18 cellular contexts compared by ENCODE assay signal in the genomic region with DNA sequence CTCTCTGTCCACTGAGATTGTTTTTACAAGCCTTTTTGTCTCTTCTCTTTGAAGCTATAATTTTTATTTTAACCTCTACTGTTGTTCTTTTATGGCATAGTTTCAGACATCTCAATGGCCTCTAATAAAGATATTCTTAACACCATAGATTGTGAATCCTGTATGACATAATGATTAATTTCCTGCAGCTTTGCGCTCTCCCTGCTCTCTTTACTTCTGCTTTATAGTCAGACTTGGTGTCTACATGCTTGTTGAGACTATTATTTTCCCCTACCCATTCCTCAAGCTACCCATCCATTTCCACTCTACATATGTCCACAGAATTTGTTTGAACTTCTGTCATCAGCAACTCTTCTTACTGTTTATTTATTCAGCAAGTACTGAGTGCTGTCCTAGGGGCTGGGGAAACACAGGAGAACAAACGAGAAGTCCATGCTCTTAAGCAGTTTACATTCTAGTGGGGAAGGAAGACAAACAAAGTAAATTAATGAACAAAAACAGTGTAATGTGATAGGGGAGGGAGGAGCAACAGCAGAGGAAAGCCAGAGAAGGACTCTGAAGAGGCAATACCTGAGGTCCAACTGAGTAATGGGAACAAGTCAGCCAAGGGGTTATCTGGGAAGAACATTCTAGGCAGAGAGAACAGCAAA.
A peak's percentile ranks its signal among the peaks of the same experiment; 100 is the strongest.
DNase-seq lines count a peak whose midpoint lies in the region; ATAC-seq, FAIRE-seq and TF ChIP-seq lines count a peak whose summit lies in the region.
"Had no signal": no experiment of that assay in that cellular context is flagged by ENCODE, and none has a peak within 500 bp of the region (broad histone marks: within the 10 kb centered on the region; RNA-seq: fewer than 3 reads in every experiment).

No MANE protein-coding gene starts in this region.

- intact Hi-C loops in endothelial cell of umbilical vein (cut with micrococcal nuclease) (loop anchor here (5.0 kb wide), 1 partner anchor 154 kb away; no protein-coding TSS in a partner anchor), tibial artery (cut with DNase I; ENCODE audit: low total_unique reads) (no loop called here)

- H3K4me3 ChIP-seq in endothelial cell of umbilical vein (replicated peaks in 1 of 3; ENCODE audit: insufficient read depth in 1 of 3, low read depth in 1 of 3, low read length in 3 of 3) (no peak overlapping the region), tibial artery (no peak overlapping the region)
- H3K4me3 ChIP-seq: A549, heart left ventricle, lung, tibial nerve had no signal

- BruUV-seq in endothelial cell of umbilical vein (replicated peaks; lab: Mats Ljungman, UMichigan): no TSS peak

- H3K4me1 ChIP-seq in endothelial cell of umbilical vein (ENCODE audit: control insufficient read depth, extremely low read depth, insufficient read depth, low read length) (peaks cover 12% of the 10 kb centered on the region), tibial artery (peaks cover 0 to 37% (median 18%) of the 10 kb centered on the region in 4 donors)
- H3K4me1 ChIP-seq: A549 had no signal

- no peak overlapping the region for H3K9ac ChIP-seq in endothelial cell of umbilical vein (replicated peaks; ENCODE audit: extremely low read depth, insufficient read depth, low read length)

- peaks cover 4% of the 10 kb centered on the region for H3K9me1 ChIP-seq in endothelial cell of umbilical vein (replicated peaks; ENCODE audit: control insufficient read depth, extremely low read depth, insufficient read depth, low read length)

- H3K9me3 ChIP-seq in endothelial cell of umbilical vein (replicated peaks; ENCODE audit: control insufficient read depth, insufficient read depth, low read length) (no peaks in the 10 kb centered on the region), tibial artery (no peaks in the 10 kb centered on the region)
- H3K9me3 ChIP-seq: A549, heart left ventricle, tibial nerve had no signal

- no peak for ATAC-seq in stimulated activated memory B cell treated with anti-CD40 and anti-IgM and Interleukin-4, amounts not matched to agents 10 μg/mL and 1 μg/mL and 100 μg/mL, for 72 hours
- no peak for ATAC-seq in GM21825 (IDR thresholded peaks at IDR 0.05; ENCODE audit: unreplicated experiment)
- ATAC-seq: A549, heart left ventricle had no signal

- peak; percentile 2 for DNase-seq in NCI-H187 treated with DMSO at 0.1 percent for 48 hours (lab: John Stamatoyannopoulos, UW)
- no peak for DNase-seq in NCI-H187 (lab: John Stamatoyannopoulos, UW)
- DNase-seq in NCI-H526 treated with DMSO at 0.1 percent for 48 hours (lab: John Stamatoyannopoulos, UW): peak; percentile 56
- peak; percentile 19 for DNase-seq in endothelial cell of umbilical vein (ENCODE audit: low read depth, low spot score)
- no peak for DNase-seq in activated effector memory CD4-positive, alpha-beta T cell treated with Interleukin-2 at 50 U/mL for 16 hours
- no peak for DNase-seq in tibial artery
- DNase-seq: activated CD4-positive, alpha-beta T cell treated with anti-CD3 and anti-CD28 coated beads, Interleukin-2, amount 10 ng/mL, durations not matched to agents 24 days and 14 days; endodermal cell; heart left ventricle; nucleus accumbens; OCI-M1; stimulated activated CD4-positive, alpha-beta T cell treated with anti-CD3 and anti-CD28 coated beads, Interleukin-12 subunit alpha, Interleukin-12 subunit beta, amount 100 ng/mL, for 4 hours had no signal

- no peak overlapping the region for H3K4me2 ChIP-seq in endothelial cell of umbilical vein (ENCODE audit: insufficient read depth, low read length)
- H3K4me2 ChIP-seq: A549 had no signal

- H3K9me3 Mint-ChIP-seq in stimulated activated memory B cell treated with anti-CD40 and anti-IgM and Interleukin-4, amounts not matched to agents 10 μg/mL and 1 μg/mL and 100 μg/mL, for 72 hours: no peaks in the 10 kb centered on the region
- H3K9me3 Mint-ChIP-seq: activated CD4-positive, alpha-beta T cell treated with anti-CD3 and anti-CD28 coated beads, Interleukin-2, amount 10 ng/mL, durations not matched to agents 24 days and 14 days; endodermal cell had no signal

- H3K27me3 ChIP-seq in endothelial cell of umbilical vein (ENCODE audit: control insufficient read depth in 2 of 2, insufficient read depth in 2 of 2, low read length in 2 of 2) (no peaks in the 10 kb centered on the region), tibial artery (no peaks in the 10 kb centered on the region)
- H3K27me3 ChIP-seq: heart left ventricle, tibial nerve had no signal

- no peak for TF ChIP-seq POLR2A in endothelial cell of umbilical vein (IDR thresholded peaks at IDR 0.05; ENCODE audit: low read depth, low read length)

- H3K27ac ChIP-seq in endothelial cell of umbilical vein (ENCODE audit: insufficient read depth, low read depth, low read length) (no peak overlapping the region), tibial artery (no peak overlapping the region)
- H3K27ac ChIP-seq: A549, heart left ventricle, tibial nerve had no signal

- H3K36me3 Mint-ChIP-seq in stimulated activated memory B cell treated with anti-CD40 and anti-IgM and Interleukin-4, amounts not matched to agents 10 μg/mL and 1 μg/mL and 100 μg/mL, for 72 hours: no peaks in the 10 kb centered on the region

- H3K36me3 ChIP-seq in endothelial cell of umbilical vein (ENCODE audit: control insufficient read depth in 2 of 2, extremely low read depth in 1 of 2, insufficient read depth in 2 of 2, low read length in 2 of 2) (no peaks in the 10 kb centered on the region), tibial artery (no peaks in the 10 kb centered on the region)
- H3K36me3 ChIP-seq: heart left ventricle, tibial nerve had no signal

- FAIRE-seq in endothelial cell of umbilical vein (lab: Jason Lieb, UNC): no peak
- FAIRE-seq: A549, bronchial epithelial cell had no signal

- CTCF ChIA-PET in endothelial cell of umbilical vein (lab: Charles Lee): interaction anchor here (0.8 to 1.3 kb wide), 2 partner anchors 13 to 44 kb away, joined by 3 read pairs; no protein-coding TSS in a partner anchor

- H2AFZ ChIP-seq in endothelial cell of umbilical vein (ENCODE audit: low read depth, low read length): no peak overlapping the region

- dilution Hi-C loops in endothelial cell of umbilical vein (cut with MboI; ENCODE audit: extremely low pct_ligation_motif_present, low sequenced_read_pairs): no loop called here

- no peak overlapping the region for H3K4me3 Mint-ChIP-seq in stimulated activated memory B cell treated with anti-CD40 and anti-IgM and Interleukin-4, amounts not matched to agents 10 μg/mL and 1 μg/mL and 100 μg/mL, for 72 hours
- H3K4me3 Mint-ChIP-seq: activated CD4-positive, alpha-beta T cell treated with anti-CD3 and anti-CD28 coated beads, Interleukin-2, amount 10 ng/mL, durations not matched to agents 24 days and 14 days; endodermal cell had no signal

- peak overlapping the region; percentile 92 for H3K27ac Mint-ChIP-seq in stimulated activated memory B cell treated with anti-CD40 and anti-IgM and Interleukin-4, amounts not matched to agents 10 μg/mL and 1 μg/mL and 100 μg/mL, for 72 hours
- H3K27ac Mint-ChIP-seq: activated CD4-positive, alpha-beta T cell treated with anti-CD3 and anti-CD28 coated beads, Interleukin-2, amount 10 ng/mL, durations not matched to agents 24 days and 14 days; endodermal cell had no signal

- peaks cover 6% of the 10 kb centered on the region for H3K79me2 ChIP-seq in endothelial cell of umbilical vein (ENCODE audit: control insufficient read depth, insufficient read depth, low read length)

- TF ChIP-seq CTCF in endothelial cell of umbilical vein (IDR thresholded peaks at IDR 0.05; ENCODE audit: extremely low read depth in 1 of 2, insufficient read depth in 1 of 2, low read depth in 1 of 2, low read length in 2 of 2) (no peak), tibial artery (IDR thresholded peaks at IDR 0.05) (no peak)

- POLR2A ChIA-PET in endothelial cell of umbilical vein (lab: Charles Lee): no interaction called here

- no peaks in the 10 kb centered on the region for H3K27me3 Mint-ChIP-seq in stimulated activated memory B cell treated with anti-CD40 and anti-IgM and Interleukin-4, amounts not matched to agents 10 μg/mL and 1 μg/mL and 100 μg/mL, for 72 hours

- H3K4me1 Mint-ChIP-seq in stimulated activated memory B cell treated with anti-CD40 and anti-IgM and Interleukin-4, amounts not matched to agents 10 μg/mL and 1 μg/mL and 100 μg/mL, for 72 hours: peaks cover 60% of the 10 kb centered on the region
- H3K4me1 Mint-ChIP-seq: activated CD4-positive, alpha-beta T cell treated with anti-CD3 and anti-CD28 coated beads, Interleukin-2, amount 10 ng/mL, durations not matched to agents 24 days and 14 days had no signal

- no peaks in the 10 kb centered on the region for H4K20me1 ChIP-seq in endothelial cell of umbilical vein (replicated peaks; ENCODE audit: control insufficient read depth, extremely low read depth, insufficient read depth, low read length)

TF ChIP-seq in endothelial cell of umbilical vein, 7 proteins besides CTCF, POLR2A, EP300 and RAD21:
- TF ChIP-seq MYC (IDR thresholded peaks at IDR 0.05; ENCODE audit: low read depth, low read length) (no peak), JUN (IDR thresholded peaks at IDR 0.05; ENCODE audit: borderline replicate concordance, insufficient read depth, insufficient read length, low read depth) (no peak), GATA2 (IDR thresholded peaks at IDR 0.05; ENCODE audit: insufficient read depth, insufficient read length, low read depth, low read length) (no peak), EZH2 (IDR thresholded peaks at IDR 0.05; ENCODE audit: borderline replicate concordance, low read depth, low read length, severe bottlenecking) (no peak)

Comparison
In these comparisons a context has a peak if more than half of its experiments do, and no peak if none do; other contexts are left out.
1. DNase-seq: peak in NCI-H187 treated with DMSO at 0.1 percent for 48 hours (single experiment), NCI-H526 treated with DMSO at 0.1 percent for 48 hours (single experiment) and endothelial cell of umbilical vein (single experiment); none in NCI-H187 (0 of 2), activated effector memory CD4-positive, alpha-beta T cell treated with Interleukin-2 at 50 U/mL for 16 hours (single experiment) and tibial artery (0 of 2).